In genomic region chr11:21263026-21263425, GRCh38 we compare ENCODE assay signal across 28 cellular contexts.
"Had no signal": no experiment of that assay in that cellular context is flagged by ENCODE, and none has a peak within 500 bp of the region (broad histone marks: within the 10 kb centered on the region; RNA-seq: fewer than 3 reads in every experiment).

No MANE protein-coding gene starts in this region.

- H3K27ac ChIP-seq: breast epithelium, Peyer's patch, RWPE1, SJSA1 had no signal

- H3K4me3 ChIP-seq: breast epithelium, MG63, Peyer's patch, SJSA1 had no signal

- H3K36me3 Mint-ChIP-seq: activated naive CD4-positive, alpha-beta T cell treated with anti-CD3 and anti-CD28 coated beads, Interleukin-2, amount 50 U/mL, for 24 hours had no signal

- ATAC-seq: activated CD4-positive, CD25-positive, alpha-beta regulatory T cell treated with anti-CD3 and anti-CD28 coated beads, Interleukin-2, amount 50 U/mL, for 24 hours; activated CD8-positive, alpha-beta T cell treated with anti-CD3 and anti-CD28 coated beads, Interleukin-2, amount 10 ng/mL, durations not matched to agents 7 days and 5 days; SK-N-SH treated with all-trans-retinoic acid at 6 μM for 48 hours had no signal

- H3K9me3 Mint-ChIP-seq: activated naive CD4-positive, alpha-beta T cell treated with anti-CD3 and anti-CD28 coated beads, Interleukin-2, amount 50 U/mL, for 24 hours; activated T-helper 1 cell treated with anti-CD3 and anti-CD28 coated beads, Interleukin-12 subunit alpha, Interleukin-12 subunit beta, Interleukin-2, Interleukin-4 antibody, amounts not matched to agents 30 ng/mL and 10 ng/mL and 1 ng/mL, durations not matched to agents 14 hours and 24 hours and 36 hours; T-helper 1 cell treated with Interleukin-12 subunit alpha and Interleukin-12 subunit beta and Interleukin-4 antibody, amounts not matched to agents 30 μg/mL and 1 μg/mL, for 36 hours had no signal

- H3K27me3 ChIP-seq: breast epithelium, MG63, Peyer's patch, SJSA1 had no signal

- H3K27me3 Mint-ChIP-seq: activated naive CD4-positive, alpha-beta T cell treated with anti-CD3 and anti-CD28 coated beads, Interleukin-2, amount 50 U/mL, for 24 hours had no signal

- H3K4me1 ChIP-seq: breast epithelium, Peyer's patch, SJSA1 had no signal

- H3K36me3 ChIP-seq: breast epithelium, MG63, Peyer's patch, SJSA1 had no signal

- H3K27ac Mint-ChIP-seq: activated CD8-positive, alpha-beta T cell treated with anti-CD3 and anti-CD28 coated beads, Interleukin-2, amount 10 ng/mL, durations not matched to agents 7 days and 5 days; activated naive CD4-positive, alpha-beta T cell treated with anti-CD3 and anti-CD28 coated beads, Interleukin-2, amount 50 U/mL, for 24 hours; activated T-helper 1 cell treated with anti-CD3 and anti-CD28 coated beads, Interleukin-12 subunit alpha, Interleukin-12 subunit beta, Interleukin-2, Interleukin-4 antibody, amounts not matched to agents 30 ng/mL and 10 ng/mL and 1 ng/mL, durations not matched to agents 14 hours and 24 hours and 36 hours; T-helper 1 cell treated with Interleukin-12 subunit alpha and Interleukin-12 subunit beta and Interleukin-4 antibody, amounts not matched to agents 30 μg/mL and 1 μg/mL, for 36 hours had no signal

- H3K9me3 ChIP-seq: breast epithelium, MG63, Peyer's patch had no signal

- H3K4me1 Mint-ChIP-seq: activated naive CD4-positive, alpha-beta T cell treated with anti-CD3 and anti-CD28 coated beads, Interleukin-2, amount 50 U/mL, for 24 hours had no signal

- H3K4me3 Mint-ChIP-seq: activated CD8-positive, alpha-beta T cell treated with anti-CD3 and anti-CD28 coated beads, Interleukin-2, amount 10 ng/mL, durations not matched to agents 7 days and 5 days; activated naive CD4-positive, alpha-beta T cell treated with anti-CD3 and anti-CD28 coated beads, Interleukin-2, amount 50 U/mL, for 24 hours; activated T-helper 1 cell treated with anti-CD3 and anti-CD28 coated beads, Interleukin-12 subunit alpha, Interleukin-12 subunit beta, Interleukin-2, Interleukin-4 antibody, amounts not matched to agents 30 ng/mL and 10 ng/mL and 1 ng/mL, durations not matched to agents 14 hours and 24 hours and 36 hours; T-helper 1 cell treated with Interleukin-12 subunit alpha and Interleukin-12 subunit beta and Interleukin-4 antibody, amounts not matched to agents 30 μg/mL and 1 μg/mL, for 36 hours had no signal

- DNase-seq: activated CD4-positive, alpha-beta T cell treated with anti-CD3 and anti-CD28 coated beads for 4 hours; activated CD8-positive, alpha-beta memory T cell treated with anti-CD3 and anti-CD28 coated beads, Interleukin-2, amount 50 U/mL, for 48 hours; activated CD8-positive, alpha-beta T cell treated with anti-CD3 and anti-CD28 coated beads, Interleukin-2, amount 10 ng/mL, durations not matched to agents 7 days and 5 days; activated effector memory CD4-positive, alpha-beta T cell treated with Interleukin-2 at 50 U/mL for 16 hours; activated naive CD4-positive, alpha-beta T cell; activated T-cell treated with anti-CD3 and anti-CD28 coated beads, Interleukin-2, amount 50 U/mL, for 1 hour; aorta; caudate nucleus; MG63; MV-4-11; NCI-H1092 treated with DMSO at 0.1 percent for 48 hours; NCI-H2029 treated with DMSO at 0.1 percent for 48 hours; NCI-H2171; NCI-H2227 treated with DMSO at 0.1 percent for 48 hours; NCI-H446 treated with DMSO at 0.1 percent for 48 hours; NCI-H524 treated with DMSO at 0.1 percent for 48 hours; NK-92 treated with Interleukin-12 subunit alpha and Interleukin-12 subunit beta, amount 100 ng/mL, for 24 hours; Peyer's patch; Right ventricle myocardium superior; SW 1271 had no signal
